In the genomic region with DNA sequence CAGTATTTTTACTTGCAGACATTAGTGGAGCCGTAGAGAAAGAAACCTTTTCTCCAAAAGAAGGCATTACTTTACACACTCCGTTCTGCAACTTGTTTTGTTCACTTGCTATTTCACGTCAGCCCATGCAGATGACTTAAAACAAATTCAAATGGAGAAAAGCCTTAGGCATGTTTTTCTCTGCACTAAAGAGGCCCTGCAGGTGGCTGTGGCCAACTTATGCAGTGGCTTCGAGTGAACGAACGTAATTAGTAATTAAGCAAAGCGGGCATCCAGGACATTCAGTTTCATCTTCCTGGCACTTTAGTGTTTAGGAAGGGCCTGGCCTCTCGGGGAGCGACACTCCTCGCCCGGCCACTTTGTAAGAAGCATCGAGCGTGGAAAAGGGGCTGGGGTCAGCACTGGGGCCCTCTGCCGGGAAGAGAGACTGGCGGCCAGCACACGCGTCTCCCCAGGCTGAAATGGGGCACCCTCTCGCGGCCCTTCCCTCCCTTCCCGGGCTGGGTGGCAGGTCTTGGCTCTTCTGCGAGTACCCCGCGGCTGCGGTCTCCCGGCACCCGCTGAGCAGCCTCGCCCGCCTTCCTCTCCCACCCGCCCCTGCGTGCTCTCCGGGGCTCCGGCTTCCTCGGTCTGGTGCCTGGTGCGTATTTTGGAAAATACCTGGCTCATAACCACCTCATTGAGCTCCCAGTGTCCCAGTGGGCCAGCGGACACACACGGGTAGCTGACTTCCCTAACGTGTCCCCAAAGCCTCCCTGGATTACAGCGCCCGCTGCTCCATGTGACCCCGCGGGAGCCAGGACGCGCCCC, we compare ENCODE assay signal across 8 cellular contexts. TPM values are rescaled to one million over a fixed set of nuclear protein-coding genes. Genes with fewer than 3 reads are reported as not detected.
A peak's percentile ranks its signal among the peaks of the same experiment; 100 is the strongest.
DNase-seq lines count a peak whose midpoint lies in the region; ATAC-seq and TF ChIP-seq lines count a peak whose summit lies in the region.

No MANE protein-coding gene starts in this region.

- peaks cover 25% of the 10 kb centered on the region for H3K4me1 ChIP-seq in CD8-positive, alpha-beta T cell (ENCODE audit: insufficient read depth, low read length)
- peaks cover 3% of the 10 kb centered on the region for H3K4me1 ChIP-seq in RWPE2 (ENCODE audit: insufficient read depth, poor library complexity, severe bottlenecking)
- peaks cover 0 to 40% (median 31%) of the 10 kb centered on the region in 4 donors for H3K4me1 ChIP-seq in sigmoid colon

- H3K36me3 ChIP-seq in CD8-positive, alpha-beta T cell (ENCODE audit: insufficient read depth, low read length): no peaks in the 10 kb centered on the region
- H3K36me3 ChIP-seq in RWPE2 (ENCODE audit: low read depth) (no peaks in the 10 kb centered on the region), sigmoid colon (peaks cover 0 to 13% (median 2%) of the 10 kb centered on the region in 4 donors)

- CTCF ChIA-PET in CD8-positive, alpha-beta T cell (lab: Charles Lee): interaction anchor here (2.8 kb wide), 1 partner anchor 11 kb away, joined by 8 read pairs; no protein-coding TSS in a partner anchor

- no peaks in the 10 kb centered on the region for H3K9me3 ChIP-seq in CD8-positive, alpha-beta T cell (ENCODE audit: low read length)
- H3K9me3 ChIP-seq in RWPE2 (ENCODE audit: severe bottlenecking) (no peaks in the 10 kb centered on the region), sigmoid colon (no peaks in the 10 kb centered on the region)

- no peak for TF ChIP-seq CTCF in CD8-positive, alpha-beta T cell (IDR thresholded peaks at IDR 0.05)
- TF ChIP-seq CTCF in RWPE2 (IDR thresholded peaks at IDR 0.05; ENCODE audit: poor library complexity, severe bottlenecking): no peak
- TF ChIP-seq CTCF in sigmoid colon (IDR thresholded peaks at IDR 0.05): peak in 1 of 4 experiments; percentile 23

- DNase-seq in CD8-positive, alpha-beta T cell: peak in 6 of 7 experiments; percentile 39 to 80 (median 58)
- no peak for DNase-seq in RWPE2 (ENCODE audit: low spot score)
- DNase-seq in hypothalamus (lab: John Stamatoyannopoulos, UW): peak in 31 of 51 donors; percentile 42 to 94 (median 69)
- DNase-seq in sigmoid colon: peak; percentile 75
- DNase-seq in NCI-H1436 (lab: John Stamatoyannopoulos, UW): no peak

- H3K27ac ChIP-seq in CD8-positive, alpha-beta T cell (ENCODE audit: low read depth, low read length): peak overlapping the region; percentile 89
- peak overlapping the region; percentile 68 for H3K27ac ChIP-seq in RWPE2 (ENCODE audit: poor library complexity, severe bottlenecking)
- peak overlapping the region; percentile 77 for H3K27ac ChIP-seq in adipose tissue (ENCODE audit: low read depth, low read length)
- peak overlapping the region; percentile 93 to 99 (median 98) for H3K27ac ChIP-seq in sigmoid colon

- H3K27ac Mint-ChIP-seq in CD8-positive, alpha-beta T cell: peak overlapping the region; percentile 98

- peaks cover 15% of the 10 kb centered on the region for H3K36me3 Mint-ChIP-seq in CD8-positive, alpha-beta T cell

- no peaks in the 10 kb centered on the region for H3K27me3 ChIP-seq in CD8-positive, alpha-beta T cell (ENCODE audit: insufficient read depth, low read length)
- no peaks in the 10 kb centered on the region for H3K27me3 ChIP-seq in RWPE2 (ENCODE audit: insufficient read depth, poor library complexity, severe bottlenecking)
- H3K27me3 ChIP-seq in sigmoid colon: no peaks in the 10 kb centered on the region

- peak; percentile 46 for ATAC-seq in CD8-positive, alpha-beta T cell
- ATAC-seq in GM19372 (IDR thresholded peaks at IDR 0.05; ENCODE audit: low read depth, unreplicated experiment) (peak; percentile 32), HG03439 (IDR thresholded peaks at IDR 0.05; ENCODE audit: unreplicated experiment) (peak; percentile 36), RWPE2 (ENCODE audit: low read depth) (peak; percentile 54)

- H3K4me1 Mint-ChIP-seq in CD8-positive, alpha-beta T cell (ENCODE audit: low read depth): peaks cover 53% of the 10 kb centered on the region

- POLR2A ChIA-PET in CD8-positive, alpha-beta T cell (lab: Charles Lee): interaction anchor here (1.0 to 3.5 kb wide), 6 partner anchors 11 to 795 kb away, joined by 3 to 18 read pairs (median 8); partner anchors contain the start of genes ANKRD37 and LRP2BP

- TF ChIP-seq EP300 in sigmoid colon (IDR thresholded peaks at IDR 0.05): no peak

- peak in 1 of 2 donors; percentile 46 for TF ChIP-seq POLR2A in sigmoid colon (IDR thresholded peaks at IDR 0.05)

- H3K27me3 Mint-ChIP-seq in CD8-positive, alpha-beta T cell (ENCODE audit: low read depth): no peaks in the 10 kb centered on the region

- no peaks in the 10 kb centered on the region for H3K9me3 Mint-ChIP-seq in CD8-positive, alpha-beta T cell

- peak overlapping the region; percentile 89 for H3K4me3 Mint-ChIP-seq in CD8-positive, alpha-beta T cell

- WGBS in adipose tissue, 3 donors: 1% methylated on average over 41 to 43 of the region's 43 CpGs
- WGBS in sigmoid colon, 2 donors: 1% methylated on average over 43 of the region's 43 CpGs

- intact Hi-C loops in CD8-positive, alpha-beta T cell (cut with DNase I, micrococcal nuclease): loop anchor here (1.0 to 10.0 kb wide), 8 partner anchors 11 to 1716 kb away; partner anchors contain the start of genes ACSL1 (in 1 of the 2), ANKRD37 (in 1 of the 2), CASP3 (in 1 of the 2) and CFAP97 (in 1 of the 2)
- intact Hi-C loops in sigmoid colon (cut with DNase I): loop anchor here (2.0 to 10.0 kb wide), 4 partner anchors 46 to 988 kb away; partner anchors contain the start of genes CFAP97, FAT1 and TLR3

- H3K4me3 ChIP-seq in CD8-positive, alpha-beta T cell (ENCODE audit: low read depth, low read length): peak overlapping the region; percentile 73
- peak overlapping the region; percentile 67 for H3K4me3 ChIP-seq in RWPE2 (ENCODE audit: severe bottlenecking)
- peak overlapping the region; percentile 79 to 89 (median 82) for H3K4me3 ChIP-seq in sigmoid colon

RNA-seq across cellular contexts. Expression of gene CYP4V2, which starts 0.7 kb away (rescaled TPM):
- total RNA-seq in CD8-positive, alpha-beta T cell: 1 to 10 TPM; 7.9 to 9.9 TPM
- polyA plus RNA-seq in adipose tissue (10 to 100 TPM; 11.8 to 18.1 (median 14.0) TPM), sigmoid colon (10 to 100 TPM in 1 of 3 donors, 1 to 10 TPM in 2; 7.2 to 20.9 (median 8.4) TPM)
- total RNA-seq in sigmoid colon: 10 to 100 TPM; 30.0 to 75.3 (median 34.7) TPM

RNA-seq across cellular contexts. Expression of gene KLKB1, which starts 36.6 kb away (rescaled TPM):
- under 1 TPM; 0.25 to 0.35 TPM for total RNA-seq in CD8-positive, alpha-beta T cell
- polyA plus RNA-seq in adipose tissue (under 1 TPM in 2 of 3 donors, not detected in 1; 0.28 to 0.89 TPM), sigmoid colon (1 to 10 TPM in 1 of 3 donors, under 1 TPM in 2; 0.46 to 1.3 (median 0.60) TPM)
- 1 to 10 TPM in 2 of 4 donors, under 1 TPM in 2; 0.36 to 3.9 (median 1.4) TPM for total RNA-seq in sigmoid colon

Comparison
In these comparisons a context has a peak if more than half of its experiments do, and no peak if none do; other contexts are left out.
1. DNase-seq: peak in CD8-positive, alpha-beta T cell (6 of 7), hypothalamus (31 of 51) and sigmoid colon (single experiment); none in RWPE2 (single experiment) and NCI-H1436 (single experiment).
2. Peak in every context shown above with its lines, with median percentiles within 50 percentile points of each other: ATAC-seq, H3K27ac ChIP-seq and H3K4me3 ChIP-seq.